In genomic region chr9:96051423-96051822, GRCh38 we compare ENCODE assay signal across 21 cellular contexts.
"Had no signal": no experiment of that assay in that cellular context is flagged by ENCODE, and none has a peak within 500 bp of the region (broad histone marks: within the 10 kb centered on the region; RNA-seq: fewer than 3 reads in every experiment).

No MANE protein-coding gene starts in this region.

- H3K9me3 ChIP-seq: SJSA1 had no signal

- H3K27ac ChIP-seq: SJSA1, SK-N-MC had no signal

- H3K27me3 ChIP-seq: SJSA1 had no signal

- FAIRE-seq: RCC 7860 had no signal

- H3K36me3 ChIP-seq: SJSA1 had no signal

- H3K4me3 ChIP-seq: SJSA1, SK-N-MC had no signal

- DNase-seq: Karpas-422, KG1, MM.1S, NCI-H1048, NCI-H1105, NCI-H1417, NCI-H1436 treated with DMSO at 0.1 percent for 48 hours, NCI-H1694, NCI-H187 treated with DMSO at 0.1 percent for 48 hours, NCI-H2029 treated with DMSO at 0.1 percent for 48 hours, NCI-H2171 treated with DMSO at 0.1 percent for 48 hours, NCI-H2227 treated with DMSO at 0.1 percent for 48 hours, NCI-H524, NCI-H526 treated with DMSO at 0.1 percent for 48 hours, NCI-H748 treated with DMSO at 0.1 percent for 48 hours, Right ventricle myocardium superior, RPMI8226, SIG-M5 had no signal
